1 cellular context compared by ENCODE assay signal in the genomic region with DNA sequence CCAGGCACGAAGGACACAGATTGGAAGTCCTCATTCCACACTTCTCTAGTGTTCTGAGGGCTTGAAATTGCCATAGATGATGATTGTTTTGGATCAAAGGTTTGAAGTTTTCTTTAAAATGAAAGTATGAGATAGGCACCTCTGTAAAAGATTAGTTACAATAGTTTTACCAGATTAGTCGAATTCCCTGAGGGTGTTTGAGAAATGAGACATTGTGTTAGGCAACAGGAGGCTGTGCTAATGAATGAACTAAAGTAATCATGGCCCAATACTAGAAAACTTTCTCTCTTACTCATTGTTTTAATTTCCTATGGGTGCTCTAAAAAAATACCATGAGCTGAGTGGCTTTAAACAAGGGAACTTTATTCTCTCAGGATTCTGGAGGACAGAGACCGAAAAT.
TF ChIP-seq lines count a peak whose summit lies in the region.

No MANE protein-coding gene starts in this region.

TF ChIP-seq in GM23338, 12 proteins besides CTCF, POLR2A, EP300 and RAD21 (continued from another document):
- TF ChIP-seq ZNF462 (CRISPR knock-in tag; IDR thresholded peaks at IDR 0.05), result no peak
- TF ChIP-seq CREB1 (CRISPR knock-in tag; IDR thresholded peaks at IDR 0.05; ENCODE audit: low read depth), result no peak
- TF ChIP-seq, protein P1, sequence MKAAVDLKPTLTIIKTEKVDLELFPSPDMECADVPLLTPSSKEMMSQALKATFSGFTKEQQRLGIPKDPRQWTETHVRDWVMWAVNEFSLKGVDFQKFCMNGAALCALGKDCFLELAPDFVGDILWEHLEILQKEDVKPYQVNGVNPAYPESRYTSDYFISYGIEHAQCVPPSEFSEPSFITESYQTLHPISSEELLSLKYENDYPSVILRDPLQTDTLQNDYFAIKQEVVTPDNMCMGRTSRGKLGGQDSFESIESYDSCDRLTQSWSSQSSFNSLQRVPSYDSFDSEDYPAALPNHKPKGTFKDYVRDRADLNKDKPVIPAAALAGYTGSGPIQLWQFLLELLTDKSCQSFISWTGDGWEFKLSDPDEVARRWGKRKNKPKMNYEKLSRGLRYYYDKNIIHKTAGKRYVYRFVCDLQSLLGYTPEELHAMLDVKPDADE (IDR thresholded peaks at IDR 0.05), result no peak
- no peak for TF ChIP-seq JUNB (IDR thresholded peaks at IDR 0.05; ENCODE audit: unreplicated experiment)
- TF ChIP-seq EZH2phosphoT487 (IDR thresholded peaks at IDR 0.05; ENCODE audit: unreplicated experiment), result no peak
- no peak for TF ChIP-seq ZNF331 (CRISPR knock-in tag; IDR thresholded peaks at IDR 0.05; ENCODE audit: low read depth)
- no peak for TF ChIP-seq NANOG (IDR thresholded peaks at IDR 0.05; ENCODE audit: borderline replicate concordance)
